In the genomic region with DNA sequence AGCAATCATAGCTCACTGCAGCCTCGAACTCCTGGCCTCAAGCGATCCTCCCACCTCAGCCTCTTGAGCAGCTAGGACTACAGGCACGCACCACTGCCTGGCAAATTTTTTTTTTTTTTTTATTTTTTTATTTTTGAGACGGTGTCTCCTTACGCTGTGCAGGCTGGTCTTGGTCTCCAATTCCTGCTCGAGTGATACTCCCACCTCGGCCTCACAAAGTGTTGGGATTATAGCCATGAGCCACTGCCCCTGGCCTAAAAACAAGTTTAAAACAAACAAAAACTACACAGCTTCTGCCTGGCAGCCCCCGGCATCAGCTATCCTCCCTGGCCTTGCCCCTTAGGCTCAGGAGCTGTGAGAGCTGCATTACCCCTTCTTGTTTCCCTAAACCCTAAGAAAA, we compare ENCODE assay signal across 22 cellular contexts.
"Had no signal": no experiment of that assay in that cellular context is flagged by ENCODE, and none has a peak within 500 bp of the region (broad histone marks: within the 10 kb centered on the region; RNA-seq: fewer than 3 reads in every experiment).

No MANE protein-coding gene starts in this region.

- H3K36me3 Mint-ChIP-seq: stimulated activated naive B cell treated with anti-CD40 and anti-IgM and Interleukin-4, amounts not matched to agents 10 μg/mL and 1 μg/mL and 100 μg/mL, for 72 hours had no signal

- H3K36me3 ChIP-seq: spleen, stomach, thoracic aorta, transverse colon had no signal

- H2AFZ ChIP-seq: hepatocyte had no signal

- H3K9me3 ChIP-seq: thoracic aorta, transverse colon had no signal

- H3K27me3 ChIP-seq: foreskin keratinocyte, hepatocyte, spleen, stomach, transverse colon had no signal

- H3K4me2 ChIP-seq: hepatocyte had no signal

- H3K27ac ChIP-seq: foreskin keratinocyte, hepatocyte, psoas muscle, thoracic aorta had no signal

- H3K4me1 ChIP-seq: foreskin keratinocyte had no signal

- H3K4me3 ChIP-seq: hepatocyte, lung, psoas muscle, spleen, stomach, thoracic aorta, transverse colon had no signal

- H3K4me3 Mint-ChIP-seq: nephron progenitor cell; stimulated activated naive B cell treated with anti-CD40 and anti-IgM and Interleukin-4, amounts not matched to agents 10 μg/mL and 1 μg/mL and 100 μg/mL, for 72 hours had no signal

- ATAC-seq: foreskin keratinocyte; left cardiac atrium; left ventricle myocardium superior; psoas muscle; sciatic nerve; stimulated activated naive B cell treated with anti-CD40 and anti-IgM and Interleukin-4, amounts not matched to agents 10 μg/mL and 1 μg/mL and 100 μg/mL, for 72 hours had no signal

- H3K4me1 Mint-ChIP-seq: stimulated activated naive B cell treated with anti-CD40 and anti-IgM and Interleukin-4, amounts not matched to agents 10 μg/mL and 1 μg/mL and 100 μg/mL, for 72 hours had no signal

- DNase-seq: dermis blood vessel endothelial cell; foreskin keratinocyte; head of caudate nucleus; kidney; left cardiac atrium; left ventricle myocardium superior; mesenchymal stem cell; midbrain; nephron progenitor cell; psoas muscle; retina; spleen; stimulated activated CD4-positive, alpha-beta T cell treated with anti-CD3 and anti-CD28 coated beads, Interleukin-2, amount 100 ng/mL, for 24 hours; stimulated activated CD4-positive, alpha-beta T cell treated with anti-CD3 and anti-CD28 coated beads, Interleukin-4, amount 100 ng/mL, for 4 hours; stimulated activated naive B cell treated with anti-CD40 and anti-IgM and Interleukin-4, amounts not matched to agents 10 μg/mL and 1 μg/mL and 100 μg/mL, for 72 hours; stomach; substantia nigra; transverse colon had no signal

- H3K79me2 ChIP-seq: hepatocyte had no signal

- H3K27ac Mint-ChIP-seq: nephron progenitor cell; stimulated activated naive B cell treated with anti-CD40 and anti-IgM and Interleukin-4, amounts not matched to agents 10 μg/mL and 1 μg/mL and 100 μg/mL, for 72 hours had no signal

- H3K27me3 Mint-ChIP-seq: stimulated activated naive B cell treated with anti-CD40 and anti-IgM and Interleukin-4, amounts not matched to agents 10 μg/mL and 1 μg/mL and 100 μg/mL, for 72 hours had no signal
